Comparison of ENCODE assay signal across 8 cellular contexts in genomic region chr15:68578175-68578959, GRCh38. TPM values are rescaled to one million over a fixed set of nuclear protein-coding genes. Genes with fewer than 3 reads are reported as not detected.
DNase-seq lines count a peak whose midpoint lies in the region; ATAC-seq, FAIRE-seq and TF ChIP-seq lines count a peak whose summit lies in the region.

No MANE protein-coding gene starts in this region.

- peak overlapping the region; percentile 85 for H3K4me3 Mint-ChIP-seq in astrocyte (ENCODE audit: unreplicated experiment)

- H3K4me1 Mint-ChIP-seq in astrocyte (ENCODE audit: low read depth, unreplicated experiment) = peaks cover 10% of the 10 kb centered on the region

- no peaks in the 10 kb centered on the region for H3K9me2 ChIP-seq in PC-9 (ENCODE audit: insufficient read depth)

- no peaks in the 10 kb centered on the region for H3K79me2 ChIP-seq in PC-9 (ENCODE audit: low read depth)
- H3K79me2 ChIP-seq in astrocyte (ENCODE audit: insufficient read depth, low read length) = peaks cover 48% of the 10 kb centered on the region

- TF ChIP-seq CTCF in A549 (IDR thresholded peaks at IDR 0.05) (peak; percentile 35; the same call in 2 of the 3 replicates), GM13977 (IDR thresholded peaks at IDR 0.05; ENCODE audit: extremely low read depth, insufficient read depth, missing control alignments) (peak; percentile 20), PC-9 (conservative IDR thresholded peaks at IDR 0.05) (0 out of 2 replicates have a peak, but pooled peaks have one; percentile 2), astrocyte (IDR thresholded peaks at IDR 0.05; ENCODE audit: insufficient read depth, low read depth, low read length) (peak; percentile 3), right atrium auricular region (IDR thresholded peaks at IDR 0.05) (peak; percentile 49 to 80), pancreas (IDR thresholded peaks at IDR 0.05) (peak in 1 of 4 donors; percentile 11)

- H3K27ac ChIP-seq in A549 (peak overlapping the region; percentile 67 to 81), PC-9 (0 out of 2 replicates have a peak overlapping the region, but pooled peaks have one; percentile 16), astrocyte (ENCODE audit: low read depth, low read length) (no peak overlapping the region), right atrium auricular region (peak overlapping the region; percentile 83 to 88), pancreas (peak overlapping the region in 1 of 4 donors; percentile 33)

- H3K27me3 ChIP-seq in PC-9 (ENCODE audit: insufficient read depth, low read depth) (no peaks in the 10 kb centered on the region), astrocyte (ENCODE audit: insufficient read depth, low read length) (no peaks in the 10 kb centered on the region), right atrium auricular region (no peaks in the 10 kb centered on the region), pancreas (no peaks in the 10 kb centered on the region)

- peak in 1 of 2 experiments; percentile 43; a peak in 3 of 5 replicates for TF ChIP-seq RAD21 in A549 (conservative IDR thresholded peaks at IDR 0.05 in 1 of 2, IDR thresholded peaks at IDR 0.05 in 1 of 2)

- peak; percentile 54 to 71 for ATAC-seq in A549
- peak; percentile 54 to 76 (median 69) for ATAC-seq in pancreas
- no peak for ATAC-seq in GM18873 (IDR thresholded peaks at IDR 0.05; ENCODE audit: low FRiP score, unreplicated experiment)
- ATAC-seq in HG03457 (IDR thresholded peaks at IDR 0.05; ENCODE audit: unreplicated experiment) = no peak

- TF ChIP-seq POLR2A in A549 (IDR thresholded peaks at IDR 0.05; ENCODE audit: low read length) = no peak; the same call in 1 of the 2 replicates

- H2AFZ ChIP-seq in PC-9 (peak overlapping the region; percentile 76), astrocyte (ENCODE audit: low read depth, low read length) (peak overlapping the region; percentile 86)

- no peaks in the 10 kb centered on the region for H3K9me3 Mint-ChIP-seq in astrocyte (ENCODE audit: unreplicated experiment)

- FAIRE-seq in A549 (lab: Jason Lieb, UNC) (no peak), astrocyte (lab: Jason Lieb, UNC) (no peak), pancreas (lab: Jason Lieb, UNC) (no peak)

- peak overlapping the region; percentile 75 for H3K9ac ChIP-seq in astrocyte (ENCODE audit: low read length)

- peaks cover 33% of the 10 kb centered on the region for H3K27me3 Mint-ChIP-seq in astrocyte (ENCODE audit: low read depth, unreplicated experiment)

- no peaks in the 10 kb centered on the region for H3K36me3 Mint-ChIP-seq in astrocyte (ENCODE audit: low read depth, unreplicated experiment)

- intact Hi-C loops in PC-9 (cut with micrococcal nuclease; ENCODE audit: unreplicated experiment) = no loop called here
- intact Hi-C loops in pancreas (cut with DNase I) = no loop called here

- no TSS peak for BruUV-seq in PC-9 (replicated peaks; lab: Mats Ljungman, UMichigan)

- H3K36me3 ChIP-seq in PC-9 (ENCODE audit: low read depth) = no peaks in the 10 kb centered on the region
- no peaks in the 10 kb centered on the region for H3K36me3 ChIP-seq in astrocyte (ENCODE audit: insufficient read depth, low read length)
- no peaks in the 10 kb centered on the region for H3K36me3 ChIP-seq in right atrium auricular region
- no peaks in the 10 kb centered on the region for H3K36me3 ChIP-seq in pancreas

- in situ Hi-C loops in GM13977 (cut with MboI; ENCODE audit: low pct_unique_long_range_greater_than_20kb, low sequenced_read_pairs, unreplicated experiment) = no loop called here

- H3K4me1 ChIP-seq in A549 (0 out of 3 replicates have a peak, but pooled peaks cover 4% of the 10 kb centered on the region), PC-9 (replicated peaks; ENCODE audit: insufficient read depth) (no peaks in the 10 kb centered on the region; the same call in 1 of the 2 replicates), astrocyte (ENCODE audit: insufficient read depth, low read length) (peaks cover 27% of the 10 kb centered on the region), right atrium auricular region (peaks cover 0 to 27% of the 10 kb centered on the region in 2 donors), pancreas (no peaks in the 10 kb centered on the region)

- H3K9me3 ChIP-seq in A549 (no peaks in the 10 kb centered on the region), PC-9 (ENCODE audit: insufficient read depth, low read depth) (no peaks in the 10 kb centered on the region), astrocyte (ENCODE audit: insufficient read depth, low read depth, low read length) (no peaks in the 10 kb centered on the region), right atrium auricular region (no peaks in the 10 kb centered on the region), pancreas (no peaks in the 10 kb centered on the region)

- peak overlapping the region; percentile 92 for H3K4me2 ChIP-seq in A549
- H3K4me2 ChIP-seq in PC-9 = peak overlapping the region; percentile 78
- peak overlapping the region; percentile 84 for H3K4me2 ChIP-seq in astrocyte (ENCODE audit: low read length)

- CTCF ChIA-PET in A549 (lab: Yijun Ruan, JAX) = interaction anchor here (0.5 to 5.6 kb wide), 10 partner anchors 10 to 346 kb away, joined by 3 to 69 read pairs (median 3); no protein-coding TSS in a partner anchor
- CTCF ChIA-PET in PC-9 (lab: Charles Lee) = interaction anchor here (0.5 kb wide), 1 partner anchor 273 kb away, joined by 4 read pairs; no protein-coding TSS in a partner anchor

- H4K20me1 ChIP-seq in PC-9 (ENCODE audit: insufficient read depth) (no peaks in the 10 kb centered on the region), astrocyte (ENCODE audit: insufficient read depth, low read length) (peaks cover 24% of the 10 kb centered on the region)

- TF ChIP-seq EP300 in A549 (IDR thresholded peaks at IDR 0.05) = no peak

- peak in 1 of 2 experiments; percentile 47 for DNase-seq in A549 (ENCODE audit: low read depth in 1 of 2, low spot score in 1 of 2)
- DNase-seq in GM13977 (ENCODE audit: low spot score) = peak; percentile 44
- peak in 1 of 2 experiments; percentile 50 for DNase-seq in PC-9
- peak; percentile 41 for DNase-seq in astrocyte (ENCODE audit: low read depth)
- DNase-seq in right atrium auricular region (ENCODE audit: low spot score) = peak; percentile 86
- peak in 5 of 6 donors; percentile 18 to 82 (median 53) for DNase-seq in pancreas

- POLR2A ChIA-PET in A549 (lab: Yijun Ruan, JAX) (interaction anchor here (0.6 kb wide), 1 partner anchor 337 kb away, joined by 3 read pairs; no protein-coding TSS in a partner anchor), PC-9 (lab: Charles Lee; ENCODE audit: unreplicated experiment) (interaction anchor here (0.6 kb wide), 1 partner anchor 1019 kb away, joined by 3 read pairs; no protein-coding TSS in a partner anchor)

- H3K4me3 ChIP-seq in A549 = peak overlapping the region; percentile 63
- H3K4me3 ChIP-seq in PC-9 = peak overlapping the region; percentile 64
- peak overlapping the region; percentile 68 for H3K4me3 ChIP-seq in astrocyte (ENCODE audit: insufficient read depth, low read depth, low read length)
- H3K4me3 ChIP-seq in right atrium auricular region = peak overlapping the region; percentile 58 to 74
- peak overlapping the region; percentile 31 to 54 (median 44) for H3K4me3 ChIP-seq in pancreas

- 2% methylated on average over 35 of the region's 78 CpGs for WGBS in A549 (ENCODE audit: missing lambda C conversion rate)
- WGBS in pancreas, 2 donors = 2 to 3% methylated on average over 62 to 78 of the region's 78 CpGs

- H3F3A ChIP-seq in PC-9 (ENCODE audit: insufficient read depth, low read depth) = no peaks in the 10 kb centered on the region

- H3K27ac Mint-ChIP-seq in astrocyte (ENCODE audit: unreplicated experiment) = no peak overlapping the region

TF ChIP-seq in A549, 52 proteins besides CTCF, POLR2A, EP300 and RAD21 (continues in another document):
- TF ChIP-seq ZFP36 (IDR thresholded peaks at IDR 0.05; ENCODE audit: borderline replicate concordance, partially characterized antibody) = no peak
- TF ChIP-seq, protein P1, sequence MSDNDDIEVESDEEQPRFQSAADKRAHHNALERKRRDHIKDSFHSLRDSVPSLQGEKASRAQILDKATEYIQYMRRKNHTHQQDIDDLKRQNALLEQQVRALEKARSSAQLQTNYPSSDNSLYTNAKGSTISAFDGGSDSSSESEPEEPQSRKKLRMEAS (IDR thresholded peaks at IDR 0.05) = peak; percentile 41; the same call in 1 of the 2 replicates
- no peak for TF ChIP-seq HDAC2 (IDR thresholded peaks at IDR 0.05)
- TF ChIP-seq RNF2 (IDR thresholded peaks at IDR 0.05; ENCODE audit: borderline replicate concordance, low read depth) = no peak
- TF ChIP-seq HOXB13 (CRISPR knock-in tag; IDR thresholded peaks at IDR 0.05; ENCODE audit: low read depth) = no peak
- TF ChIP-seq, protein P2, sequence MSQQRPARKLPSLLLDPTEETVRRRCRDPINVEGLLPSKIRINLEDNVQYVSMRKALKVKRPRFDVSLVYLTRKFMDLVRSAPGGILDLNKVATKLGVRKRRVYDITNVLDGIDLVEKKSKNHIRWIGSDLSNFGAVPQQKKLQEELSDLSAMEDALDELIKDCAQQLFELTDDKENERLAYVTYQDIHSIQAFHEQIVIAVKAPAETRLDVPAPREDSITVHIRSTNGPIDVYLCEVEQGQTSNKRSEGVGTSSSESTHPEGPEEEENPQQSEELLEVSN (IDR thresholded peaks at IDR 0.05; ENCODE audit: borderline replicate concordance, low read depth) = peak; percentile 56; the same call in 1 of the 2 replicates
- no peak for TF ChIP-seq CBX8 (IDR thresholded peaks at IDR 0.05)
- TF ChIP-seq, protein P3, sequence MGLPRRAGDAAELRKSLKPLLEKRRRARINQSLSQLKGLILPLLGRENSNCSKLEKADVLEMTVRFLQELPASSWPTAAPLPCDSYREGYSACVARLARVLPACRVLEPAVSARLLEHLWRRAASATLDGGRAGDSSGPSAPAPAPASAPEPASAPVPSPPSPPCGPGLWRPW (IDR thresholded peaks at IDR 0.05) = no peak
- TF ChIP-seq SMC3 (IDR thresholded peaks at IDR 0.05) = peak; percentile 34; the same call in 2 of the 3 replicates

RNA-seq across cellular contexts. Expression of gene CORO2B, which starts 0.4 kb away (rescaled TPM):
- polyA plus RNA-seq in A549 (2011; rRNA removed) (2.0 and 2.4 TPM in 2 replicates), A549 (2017; fragmentation: RNase III; extraction: RNeasy Plus Mini Kit Qiagen cat#74134 plus additional on column Dnase treatment) (1.8 to 2.4 TPM (median 2.3 TPM) in 3 replicates), pancreas (1 to 10 TPM; 1.5 to 7.7 TPM)
- polyA plus RNA-seq in A549 (2012; cell fraction: cytosol; rRNA removed) = 1.3 and 1.7 TPM in 2 replicates
- polyA plus RNA-seq in A549 (2012; cell fraction: nucleus; rRNA removed) = 1.5 and 1.8 TPM in 2 replicates
- 1.9 and 2.6 TPM in 2 replicates for polyA minus RNA-seq in A549 (2011; rRNA and poly(A)+ RNA removed)
- total RNA-seq in PC-9 (2021) (0.53 and 0.59 TPM in 2 replicates), astrocyte (6.2 and 7.4 TPM in 2 replicates), right atrium auricular region (1 to 10 TPM; 6.0 to 9.7 TPM), pancreas (1 to 10 TPM in 3 of 6 donors, under 1 TPM in 3; 0.56 to 3.3 (median 1.4) TPM)

Comparison
In these comparisons a context has a peak if more than half of its experiments do, and no peak if none do; other contexts are left out.
1. ATAC-seq: peak in A549 (2 of 2) and pancreas (4 of 4); none in GM18873 (single experiment) and HG03457 (single experiment).
2. Peak in every context shown above with its lines, with median percentiles within 50 percentile points of each other: H3K4me2 ChIP-seq and H3K4me3 ChIP-seq.